11 cellular contexts compared by ENCODE assay signal in the genomic region with DNA sequence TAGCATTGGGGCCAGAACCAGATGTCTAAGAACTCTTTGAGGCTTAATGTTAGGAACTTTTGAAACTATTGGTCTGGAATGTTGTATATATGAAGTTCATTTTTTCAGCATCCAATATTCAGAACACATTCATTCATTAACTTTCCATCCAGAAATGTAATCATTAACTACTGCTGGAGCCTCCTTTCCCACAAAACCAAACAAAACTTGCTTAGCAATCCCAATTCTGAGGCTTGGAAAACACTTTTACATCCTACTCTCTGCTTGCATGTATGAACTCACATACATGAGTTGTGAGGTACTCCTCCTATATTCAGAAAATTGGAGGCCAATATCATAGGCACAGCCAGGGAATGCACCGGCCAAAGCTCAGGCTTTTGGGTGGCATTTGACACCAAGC. TPM values are rescaled to one million over a fixed set of nuclear protein-coding genes. Genes with fewer than 3 reads are reported as not detected.
A peak's percentile ranks its signal among the peaks of the same experiment; 100 is the strongest.
DNase-seq lines count a peak whose midpoint lies in the region; ATAC-seq and TF ChIP-seq lines count a peak whose summit lies in the region.
"Had no signal": no experiment of that assay in that cellular context is flagged by ENCODE, and none has a peak within 500 bp of the region (broad histone marks: within the 10 kb centered on the region; RNA-seq: fewer than 3 reads in every experiment).

No MANE protein-coding gene starts in this region.

- DNase-seq in IMR-90 (no peak), ecto neural progenitor cell (ENCODE audit: low spot score) (peak; percentile 45), mesenchymal stem cell (no peak), islet precursor cell (no peak), NK-92 (lab: John Stamatoyannopoulos, UW; ENCODE audit: unreplicated experiment) (no peak), T-helper 17 cell (no peak), posterior vena cava (ENCODE audit: low spot score) (no peak)
- DNase-seq: T-helper 1 cell had no signal

- no peak overlapping the region for H2AK9ac ChIP-seq in IMR-90 (replicated peaks; ENCODE audit: low read depth, low read length, poor library complexity)

- H2AK5ac ChIP-seq in IMR-90 (ENCODE audit: low read depth, low read length): no peak overlapping the region
- no peak overlapping the region for H2AK5ac ChIP-seq in mesenchymal stem cell (ENCODE audit: low read length, severe bottlenecking)

- dilution Hi-C loops in IMR-90 (cut with HindIII; ENCODE audit: low sequenced_read_pairs, unreplicated experiment): no loop called here

- H4K20me1 ChIP-seq in IMR-90 (ENCODE audit: insufficient read depth, low read length): no peaks in the 10 kb centered on the region

- no peak overlapping the region for H2BK20ac ChIP-seq in IMR-90 (ENCODE audit: low read depth, low read length)

- H3K9me3 ChIP-seq in IMR-90 (ENCODE audit: control insufficient read depth, insufficient read depth, low read length) (peaks cover 2% of the 10 kb centered on the region; the same call in 1 of the 2 replicates), mesenchymal stem cell (ENCODE audit: control insufficient read depth, low read length) (no peaks in the 10 kb centered on the region), skeletal muscle tissue (ENCODE audit: control insufficient read depth in 3 of 3, low read length in 3 of 3) (no peaks in the 10 kb centered on the region), T-helper 17 cell (ENCODE audit: control insufficient read depth, low read length, poor library complexity, severe bottlenecking) (no peaks in the 10 kb centered on the region)
- H3K9me3 ChIP-seq: HAP-1 had no signal

- H2BK5ac ChIP-seq in IMR-90 (ENCODE audit: low read depth, low read length, poor library complexity, severe bottlenecking): no peak overlapping the region
- H2BK5ac ChIP-seq in mesenchymal stem cell (ENCODE audit: low read depth, low read length, poor library complexity, severe bottlenecking): no peak overlapping the region

- TF ChIP-seq POLR2A in IMR-90 (IDR thresholded peaks at IDR 0.05; ENCODE audit: low read depth, low read length): no peak

- no peak for TF ChIP-seq RAD21 in IMR-90 (IDR thresholded peaks at IDR 0.05; ENCODE audit: low read length)

- H3K14ac ChIP-seq in IMR-90 (replicated peaks; ENCODE audit: low read depth, low read length) (no peak overlapping the region), mesenchymal stem cell (ENCODE audit: low read length in 2 of 2) (no peak overlapping the region)

- intact Hi-C loops in IMR-90 (cut with micrococcal nuclease): loop anchor here (5.0 to 10.0 kb wide), 6 partner anchors 123 to 1439 kb away; no protein-coding TSS in a partner anchor
- intact Hi-C loops in posterior vena cava (cut with DNase I): no loop called here

- no peak overlapping the region for H3K27ac ChIP-seq in IMR-90 (ENCODE audit: insufficient read depth, low read length)
- H3K27ac ChIP-seq in mesenchymal stem cell (ENCODE audit: low read length, poor library complexity, severe bottlenecking): no peak overlapping the region
- H3K27ac ChIP-seq in skeletal muscle tissue (ENCODE audit: low read depth, low read length): no peak overlapping the region

- H3K27me3 ChIP-seq in IMR-90 (ENCODE audit: control insufficient read depth, insufficient read depth, low read length) (peaks cover 25% of the 10 kb centered on the region), mesenchymal stem cell (ENCODE audit: control insufficient read depth in 1 of 2, insufficient read depth in 1 of 2, low read length in 2 of 2) (peaks cover 44 to 56% of the 10 kb centered on the region in 2 experiments), skeletal muscle tissue (ENCODE audit: control insufficient read depth in 3 of 3, insufficient read depth in 3 of 3, low read length in 3 of 3) (peaks cover 24 to 32% (median 27%) of the 10 kb centered on the region in 3 donors)

- H4K91ac ChIP-seq in IMR-90 (ENCODE audit: insufficient read depth, low read depth, low read length) (no peak overlapping the region), mesenchymal stem cell (ENCODE audit: low read length) (no peak overlapping the region)

- H2AFZ ChIP-seq in IMR-90 (replicated peaks; ENCODE audit: low read length, poor library complexity) (no peak overlapping the region), mesenchymal stem cell (ENCODE audit: low read depth, low read length) (no peak overlapping the region)

- CTCF ChIA-PET in IMR-90 (lab: Yijun Ruan, JAX): interaction anchor here (0.6 kb wide), 1 partner anchor 857 kb away, joined by 3 read pairs; no protein-coding TSS in a partner anchor

- H3K4me1 ChIP-seq in IMR-90 (ENCODE audit: control insufficient read depth, insufficient read depth, low read length) (no peaks in the 10 kb centered on the region; the same call in 1 of the 2 replicates), mesenchymal stem cell (ENCODE audit: control insufficient read depth, insufficient read depth, low read depth, low read length) (peaks cover 29% of the 10 kb centered on the region), skeletal muscle tissue (ENCODE audit: control insufficient read depth in 3 of 3, insufficient read depth in 3 of 3, low read length in 3 of 3) (peaks cover 29 to 32% (median 31%) of the 10 kb centered on the region in 3 donors)

- H4K8ac ChIP-seq in IMR-90 (ENCODE audit: low read depth in 2 of 2, low read length in 2 of 2): no peak overlapping the region
- H4K8ac ChIP-seq in mesenchymal stem cell (ENCODE audit: low read length): no peak overlapping the region

- BruUV-seq in IMR-90 (replicated peaks; lab: Mats Ljungman, UMichigan): no TSS peak

- H4K5ac ChIP-seq in IMR-90 (ENCODE audit: low read depth, low read length): no peak overlapping the region

- H3K56ac ChIP-seq in IMR-90 (ENCODE audit: extremely low read depth, insufficient read depth, low read length): no peak overlapping the region

- ATAC-seq in IMR-90 (ENCODE audit: low read depth) (no peak), T-helper 17 cell (no peak)

- H3K79me1 ChIP-seq in IMR-90 (ENCODE audit: low read depth in 1 of 2, low read length in 2 of 2) (no peaks in the 10 kb centered on the region), mesenchymal stem cell (replicated peaks; ENCODE audit: low read length, poor library complexity, severe bottlenecking) (no peaks in the 10 kb centered on the region)

- in situ Hi-C loops in IMR-90 (cut with MboI; ENCODE audit: low sequenced_read_pairs): no loop called here

- H3K4ac ChIP-seq in IMR-90 (ENCODE audit: low read depth, low read length) (no peak overlapping the region), mesenchymal stem cell (ENCODE audit: low read depth in 1 of 2, low read length in 2 of 2) (no peak overlapping the region)

- WGBS in IMR-90 (ENCODE audit: extremely low coverage in 2 of 2, insufficient read length in 1 of 2), 2 experiments: no CpG with 5 or more reads among the region's 1 CpG
- 67% methylated on average over 1 of the region's 1 CpG for WGBS in mesenchymal stem cell

- no peak overlapping the region for H3K27ac Mint-ChIP-seq in T-helper 17 cell

- H3K23ac ChIP-seq in IMR-90 (ENCODE audit: low read depth, low read length) (no peak overlapping the region), mesenchymal stem cell (ENCODE audit: low read length in 2 of 2) (no peak overlapping the region)

- no peak overlapping the region for H3K9ac ChIP-seq in IMR-90 (ENCODE audit: low read depth, low read length)
- peak overlapping the region; percentile 42 for H3K9ac ChIP-seq in mesenchymal stem cell (ENCODE audit: low read length)
- H3K9ac ChIP-seq in skeletal muscle tissue (ENCODE audit: low read depth in 1 of 3, low read length in 3 of 3): peak overlapping the region in 1 of 3 donors; percentile 26

- POLR2A ChIA-PET in IMR-90 (lab: Charles Lee; ENCODE audit: unreplicated experiment): no interaction called here

- no peaks in the 10 kb centered on the region for H3K36me3 ChIP-seq in IMR-90 (ENCODE audit: control insufficient read depth, insufficient read depth, low read length)
- no peaks in the 10 kb centered on the region for H3K36me3 ChIP-seq in mesenchymal stem cell (ENCODE audit: control insufficient read depth in 1 of 2, insufficient read depth in 2 of 2, low read depth in 1 of 2, low read length in 2 of 2)
- no peaks in the 10 kb centered on the region for H3K36me3 ChIP-seq in skeletal muscle tissue (ENCODE audit: control insufficient read depth in 3 of 3, insufficient read depth in 3 of 3, low read length in 3 of 3)
- H3K36me3 ChIP-seq: HAP-1 had no signal

- no peak overlapping the region for H2BK12ac ChIP-seq in mesenchymal stem cell (ENCODE audit: low read length in 2 of 2)

- H3K36me3 Mint-ChIP-seq in T-helper 17 cell (ENCODE audit: low read depth): no peaks in the 10 kb centered on the region

- H3K4me1 Mint-ChIP-seq in T-helper 17 cell: no peaks in the 10 kb centered on the region

- peaks cover 43% of the 10 kb centered on the region for H3K27me3 Mint-ChIP-seq in T-helper 17 cell

- no peak overlapping the region for H3K18ac ChIP-seq in IMR-90 (ENCODE audit: low read depth, low read length)
- no peak overlapping the region for H3K18ac ChIP-seq in mesenchymal stem cell (ENCODE audit: low read depth in 1 of 2, low read length in 2 of 2)

- H2BK120ac ChIP-seq in IMR-90 (ENCODE audit: low read depth, low read length): no peak overlapping the region
- H2BK120ac ChIP-seq in mesenchymal stem cell (ENCODE audit: low read depth, low read length): no peak overlapping the region

- H2BK15ac ChIP-seq in IMR-90 (ENCODE audit: low read depth, low read length) (no peak overlapping the region), mesenchymal stem cell (ENCODE audit: low read depth, poor library complexity, severe bottlenecking) (no peak overlapping the region)

- H3K4me3 ChIP-seq in IMR-90 (ENCODE audit: insufficient read depth, low read depth, low read length) (no peak overlapping the region), mesenchymal stem cell (ENCODE audit: insufficient read depth in 1 of 2, low read depth in 1 of 2, low read length in 2 of 2) (peak overlapping the region in 1 of 2 experiments; percentile 83), skeletal muscle tissue (ENCODE audit: low read length in 3 of 3) (peak overlapping the region; percentile 30 to 52 (median 50))
- H3K4me3 ChIP-seq: HAP-1 had no signal

- no peaks in the 10 kb centered on the region for H3K9me1 ChIP-seq in IMR-90 (ENCODE audit: insufficient read depth, low read length)

- TF ChIP-seq CTCF in IMR-90 (conservative IDR thresholded peaks at IDR 0.05; ENCODE audit: low read depth, low read length): no peak

- H3K4me2 ChIP-seq in IMR-90 (ENCODE audit: low read depth, low read length) (peak overlapping the region; percentile 43), mesenchymal stem cell (ENCODE audit: low read length, poor library complexity, severe bottlenecking) (no peak overlapping the region)

- H3K4me3 Mint-ChIP-seq in T-helper 17 cell: no peak overlapping the region

TF ChIP-seq in IMR-90, 13 proteins besides CTCF, POLR2A, EP300 and RAD21:
- no peak for TF ChIP-seq MAZ (IDR thresholded peaks at IDR 0.05; ENCODE audit: borderline replicate concordance, low read depth, low read length)
TF ChIP-seq in IMR-90: peak in this region for 0.

RNA-seq across cellular contexts. Expression of a gene that starts 0.8 kb away (rescaled TPM):
- total RNA-seq in IMR-90 (2012; rRNA removed) (0.18 and 0.28 TPM in 2 replicates), skeletal muscle tissue (5.2 TPM), T-helper 17 cell (not detected), posterior vena cava (1 to 10 TPM; 1.9 to 3.1 TPM)
- polyA plus RNA-seq in IMR-90 (2012; rRNA removed): 0.40 and 0.60 TPM in 2 replicates
- 0.22 and 0.41 TPM in 2 replicates for polyA plus RNA-seq in IMR-90 (2012; cell fraction: cytosol; rRNA removed)
- 0.53 and 0.85 TPM in 2 replicates for polyA plus RNA-seq in IMR-90 (2012; cell fraction: nucleus; rRNA removed; ENCODE audit: low replicate concordance)
- polyA plus RNA-seq in mesenchymal stem cell (2013, experiment 1 of 2): 0.32 TPM
- polyA plus RNA-seq in mesenchymal stem cell (2013, experiment 2 of 2): 0.42 TPM
- total RNA-seq: activated CD8-positive, alpha-beta memory T cell treated with anti-CD3 and anti-CD28 coated beads for 36 hours had no signal
